18 cellular contexts compared by ENCODE assay signal in genomic region chr1:53893999-53894636, GRCh38. TPM values are rescaled to one million over a fixed set of nuclear protein-coding genes. Genes with fewer than 3 reads are reported as not detected.
DNase-seq lines count a peak whose midpoint lies in the region; ATAC-seq and TF ChIP-seq lines count a peak whose summit lies in the region.
"Had no signal": no experiment of that assay in that cellular context is flagged by ENCODE, and none has a peak within 500 bp of the region (broad histone marks: within the 10 kb centered on the region; RNA-seq: fewer than 3 reads in every experiment).

Gene DIO1 (plus strand): TSS chr1:53894187. CDS start chr1:53894211, 24 bp downstream.

- DNase-seq in T-helper 2 cell treated with Interferon-gamma antibody and Interleukin-4, amounts not matched to agents 5 μg/mL and 100 μg/mL, for 36 hours (ENCODE audit: low spot score): peak; percentile 8
- DNase-seq in T-helper 2 cell (no peak), H7 (peak; percentile 56), endodermal cell (peak; percentile 82), osteoblast (ENCODE audit: insufficient read length, low spot score, missing footprints) (no peak), Ammon's horn (ENCODE audit: low spot score) (no peak)
- DNase-seq in CD4-positive, alpha-beta memory T cell: no peak
- DNase-seq: Calu3, colonic mucosa, islet precursor cell, MV-4-11, SHP77 treated with DMSO at 0.1 percent for 48 hours, T-helper 9 cell had no signal

- H3K36me3 ChIP-seq in H7 (replicated peaks; ENCODE audit: control insufficient read depth, insufficient read depth, low read length): no peaks in the 10 kb centered on the region
- no peaks in the 10 kb centered on the region for H3K36me3 ChIP-seq in endodermal cell (ENCODE audit: control insufficient read depth, insufficient read depth, low read length)
- no peaks in the 10 kb centered on the region for H3K36me3 ChIP-seq in osteoblast (ENCODE audit: insufficient read depth, low read length)
- H3K36me3 ChIP-seq in CD4-positive, alpha-beta memory T cell (ENCODE audit: insufficient read depth, low read length): no peaks in the 10 kb centered on the region
- H3K36me3 ChIP-seq: colonic mucosa had no signal

- H3K36me3 Mint-ChIP-seq in T-helper 2 cell treated with Interferon-gamma antibody and Interleukin-4, amounts not matched to agents 5 μg/mL and 100 μg/mL, for 36 hours (ENCODE audit: low read depth): no peaks in the 10 kb centered on the region
- no peaks in the 10 kb centered on the region for H3K36me3 Mint-ChIP-seq in endodermal cell (ENCODE audit: low read depth)
- H3K36me3 Mint-ChIP-seq in CD4-positive, alpha-beta memory T cell: peaks cover 3 to 7% of the 10 kb centered on the region in 2 donors

- WGBS in endodermal cell (ENCODE audit: insufficient coverage in 1 of 2, insufficient read length in 1 of 2), 2 experiments: 85 to 87% methylated on average over 12 to 14 of the region's 14 CpGs

- TF ChIP-seq CTCF in endodermal cell (conservative IDR thresholded peaks at IDR 0.05): no peak
- no peak for TF ChIP-seq CTCF in osteoblast (IDR thresholded peaks at IDR 0.05; ENCODE audit: extremely low read depth, low read depth, low read length)

- POLR2A ChIA-PET in CD4-positive, alpha-beta memory T cell (lab: Charles Lee; ENCODE audit: partially characterized antibody): no interaction called here

- CTCF ChIA-PET in CD4-positive, alpha-beta memory T cell (lab: Charles Lee; ENCODE audit: partially characterized antibody): interaction anchor here (1.6 kb wide), 1 partner anchor 11 kb away, joined by 4 read pairs; no protein-coding TSS in a partner anchor

- H4K20me1 ChIP-seq in osteoblast (ENCODE audit: insufficient read depth, low read length): no peaks in the 10 kb centered on the region

- H3K27ac Mint-ChIP-seq in T-helper 2 cell treated with Interferon-gamma antibody and Interleukin-4, amounts not matched to agents 5 μg/mL and 100 μg/mL, for 36 hours: no peak within 1 kb of the TSS
- no peak within 1 kb of the TSS for H3K27ac Mint-ChIP-seq in endodermal cell
- H3K27ac Mint-ChIP-seq in CD4-positive, alpha-beta memory T cell: peak within 1 kb of the TSS in 2 of 7 donors; percentile 14 to 19

- H2AFZ ChIP-seq in osteoblast (ENCODE audit: low read length): peak within 1 kb of the TSS; percentile 28
- H2AFZ ChIP-seq: parathyroid adenoma had no signal

- no peaks in the 10 kb centered on the region for H3K9me3 ChIP-seq in endodermal cell (ENCODE audit: control insufficient read depth, low read length)
- H3K9me3 ChIP-seq in osteoblast (ENCODE audit: low read depth, low read length): no peaks in the 10 kb centered on the region
- no peaks in the 10 kb centered on the region for H3K9me3 ChIP-seq in CD4-positive, alpha-beta memory T cell (ENCODE audit: control insufficient read depth in 1 of 2, low read length in 2 of 2)
- H3K9me3 ChIP-seq: A549, colonic mucosa had no signal

- no peaks in the 10 kb centered on the region for H3K27me3 Mint-ChIP-seq in T-helper 2 cell treated with Interferon-gamma antibody and Interleukin-4, amounts not matched to agents 5 μg/mL and 100 μg/mL, for 36 hours (ENCODE audit: low read depth)
- H3K27me3 Mint-ChIP-seq in endodermal cell (ENCODE audit: insufficient read depth): peaks cover 8% of the 10 kb centered on the region
- peaks cover 0 to 6% of the 10 kb centered on the region in 2 donors for H3K27me3 Mint-ChIP-seq in CD4-positive, alpha-beta memory T cell

- H3K9ac ChIP-seq in endodermal cell (ENCODE audit: extremely low read depth, low read length, poor library complexity, severe bottlenecking): no peak within 1 kb of the TSS
- H3K9ac ChIP-seq: parathyroid adenoma had no signal

- ATAC-seq in GM19395 (IDR thresholded peaks at IDR 0.05; ENCODE audit: unreplicated experiment): no peak
- ATAC-seq: A549 had no signal

- H3K4me1 ChIP-seq in endodermal cell (ENCODE audit: control insufficient read depth, insufficient read depth, low read length) (peaks cover 12% of the 10 kb centered on the region), osteoblast (ENCODE audit: insufficient read depth, low read length) (peaks cover 32% of the 10 kb centered on the region)
- peaks cover 11% of the 10 kb centered on the region for H3K4me1 ChIP-seq in CD4-positive, alpha-beta memory T cell (ENCODE audit: insufficient read depth, low read length)

- H3K9me3 Mint-ChIP-seq in T-helper 2 cell treated with Interferon-gamma antibody and Interleukin-4, amounts not matched to agents 5 μg/mL and 100 μg/mL, for 36 hours: no peaks in the 10 kb centered on the region
- no peaks in the 10 kb centered on the region for H3K9me3 Mint-ChIP-seq in endodermal cell
- H3K9me3 Mint-ChIP-seq in CD4-positive, alpha-beta memory T cell: no peaks in the 10 kb centered on the region

- intact Hi-C loops in CD4-positive, alpha-beta memory T cell (cut with micrococcal nuclease): no loop called here

- H3K27me3 ChIP-seq in H7 (ENCODE audit: control insufficient read depth, insufficient read depth, low read length) (peaks cover 3% of the 10 kb centered on the region), endodermal cell (ENCODE audit: control insufficient read depth, insufficient read depth, low read length, poor library complexity, severe bottlenecking) (no peaks in the 10 kb centered on the region), osteoblast (ENCODE audit: insufficient read depth, low read length) (no peaks in the 10 kb centered on the region)
- H3K27me3 ChIP-seq in CD4-positive, alpha-beta memory T cell (ENCODE audit: insufficient read depth, low read length): no peaks in the 10 kb centered on the region
- H3K27me3 ChIP-seq: colonic mucosa had no signal

- H3K4me3 ChIP-seq in H7 (ENCODE audit: insufficient read depth, low read depth, low read length) (no peak within 1 kb of the TSS), endodermal cell (ENCODE audit: low read length) (no peak within 1 kb of the TSS), osteoblast (ENCODE audit: insufficient read depth, low read length) (no peak within 1 kb of the TSS)
- no peak within 1 kb of the TSS for H3K4me3 ChIP-seq in CD4-positive, alpha-beta memory T cell (ENCODE audit: low read length in 2 of 2)
- H3K4me3 ChIP-seq: A549, colonic mucosa had no signal

- no peak within 1 kb of the TSS for H3K4me3 Mint-ChIP-seq in T-helper 2 cell treated with Interferon-gamma antibody and Interleukin-4, amounts not matched to agents 5 μg/mL and 100 μg/mL, for 36 hours
- H3K4me3 Mint-ChIP-seq in endodermal cell: no peak within 1 kb of the TSS
- peak within 1 kb of the TSS in 1 of 8 donors; percentile 1 for H3K4me3 Mint-ChIP-seq in CD4-positive, alpha-beta memory T cell

- H3K4me1 Mint-ChIP-seq in T-helper 2 cell treated with Interferon-gamma antibody and Interleukin-4, amounts not matched to agents 5 μg/mL and 100 μg/mL, for 36 hours (ENCODE audit: low read depth): peaks cover 15% of the 10 kb centered on the region
- peaks cover 22% of the 10 kb centered on the region for H3K4me1 Mint-ChIP-seq in endodermal cell
- H3K4me1 Mint-ChIP-seq in CD4-positive, alpha-beta memory T cell: peaks cover 8 to 17% (median 12%) of the 10 kb centered on the region in 4 donors

- H3K27ac ChIP-seq in endodermal cell (ENCODE audit: low read depth, low read length) (no peak within 1 kb of the TSS), osteoblast (ENCODE audit: low read depth, low read length) (no peak within 1 kb of the TSS)
- H3K27ac ChIP-seq in CD4-positive, alpha-beta memory T cell (ENCODE audit: low read depth, low read length): no peak within 1 kb of the TSS
- H3K27ac ChIP-seq: A549, epithelial cell of prostate, parathyroid adenoma had no signal

- peaks cover 3% of the 10 kb centered on the region for H3K79me2 ChIP-seq in osteoblast (ENCODE audit: insufficient read depth, low read length)
- H3K79me2 ChIP-seq: parathyroid adenoma had no signal

- no peak within 1 kb of the TSS for H3K4me2 ChIP-seq in osteoblast (ENCODE audit: insufficient read depth, low read length)
- H3K4me2 ChIP-seq: A549 had no signal

RNA-seq across cellular contexts. Expression of gene DIO1, which starts in this region (rescaled TPM):
- total RNA-seq in H7 (2014; rRNA removed; shearing (Covaris generic)): 0.41 TPM in 1 of 2 replicates, not detected in the other
- not detected for total RNA-seq in endodermal cell
- not detected for polyA plus RNA-seq in endodermal cell (2013, experiment 1 of 2)
- not detected for polyA plus RNA-seq in endodermal cell (2013, experiment 2 of 2)
- not detected in 2 replicates for total RNA-seq in osteoblast
- total RNA-seq in CD4-positive, alpha-beta memory T cell: not detected
- polyA plus RNA-seq in CD4-positive, alpha-beta memory T cell: not detected
- total RNA-seq: Calu3, subcutaneous adipose tissue had no signal

Comparison
In these comparisons a context has a peak if more than half of its experiments do, and no peak if none do; other contexts are left out.
1. Peak in DNase-seq in H7; RNA of the gene not detected or under 1 TPM.
2. Peak in DNase-seq in endodermal cell; RNA of the gene not detected or under 1 TPM.